Comparison of ENCODE assay signal across 10 cellular contexts in genomic region chr7:32670105-32670504, GRCh38.
A peak's percentile ranks its signal among the peaks of the same experiment; 100 is the strongest.
DNase-seq lines count a peak whose midpoint lies in the region; ATAC-seq, FAIRE-seq and TF ChIP-seq lines count a peak whose summit lies in the region.
"Had no signal": no experiment of that assay in that cellular context is flagged by ENCODE, and none has a peak within 500 bp of the region (broad histone marks: within the 10 kb centered on the region; RNA-seq: fewer than 3 reads in every experiment).

No MANE protein-coding gene starts in this region.

- peak; percentile 89 for FAIRE-seq in H54 (lab: Jason Lieb, UNC)

- peaks cover 28% of the 10 kb centered on the region for H3K4me1 ChIP-seq in Panc1 (ENCODE audit: control insufficient read depth, insufficient read depth, low read length)
- peaks cover 0 to 3% (median 0%) of the 10 kb centered on the region in 4 donors for H3K4me1 ChIP-seq in esophagus muscularis mucosa

- in situ Hi-C loops in Panc1 (cut with HindIII; ENCODE audit: low pct_unique_long_range_greater_than_20kb, low sequenced_read_pairs), result no loop called here

- WGBS in esophagus muscularis mucosa, result 88% methylated on average over 3 of the region's 3 CpGs

- H3K4me3 ChIP-seq in Panc1 (ENCODE audit: low read depth in 2 of 2, low read length in 2 of 2) (peak overlapping the region in 1 of 2 experiments; percentile 17; a peak in 2 of 4 replicates), esophagus muscularis mucosa (no peak overlapping the region)
- H3K4me3 ChIP-seq: SK-N-MC had no signal

- H3K27ac ChIP-seq in Panc1 (ENCODE audit: low read length) (peak overlapping the region; percentile 97), esophagus muscularis mucosa (replicated peaks in 1 of 4) (no peak overlapping the region)

- CTCF ChIA-PET in Panc1 (lab: Charles Lee), result no interaction called here

- no TSS peak for BruUV-seq in Panc1 (replicated peaks; lab: Mats Ljungman, UMichigan)

- H3K27me3 ChIP-seq in Panc1 (ENCODE audit: control insufficient read depth, insufficient read depth, low read length) (no peaks in the 10 kb centered on the region), esophagus muscularis mucosa (no peaks in the 10 kb centered on the region)

- intact Hi-C loops in Panc1 (cut with micrococcal nuclease; ENCODE audit: unreplicated experiment) (no loop called here), esophagus muscularis mucosa (cut with DNase I) (no loop called here)

- H3K9me3 ChIP-seq in Panc1 (ENCODE audit: control insufficient read depth, insufficient read depth, low read depth, low read length), result peaks cover 19% of the 10 kb centered on the region; the same call in 1 of the 2 replicates
- no peaks in the 10 kb centered on the region for H3K9me3 ChIP-seq in esophagus muscularis mucosa

- no peaks in the 10 kb centered on the region for H3K36me3 ChIP-seq in Panc1 (ENCODE audit: control insufficient read depth, insufficient read depth, low read length)
- H3K36me3 ChIP-seq in esophagus muscularis mucosa, result peaks cover 0 to 7% (median 0%) of the 10 kb centered on the region in 4 donors

- TF ChIP-seq CTCF in Panc1 (IDR thresholded peaks at IDR 0.05), result no peak
- TF ChIP-seq CTCF in esophagus muscularis mucosa (IDR thresholded peaks at IDR 0.05), result no peak

- POLR2A ChIA-PET in Panc1 (lab: Charles Lee), result no interaction called here

- peak; percentile 30 for DNase-seq in H54 (ENCODE audit: insufficient read length, low spot score)
- DNase-seq in Panc1 (ENCODE audit: low read depth, low spot score), result peak; percentile 73
- peak; percentile 41 to 50 for DNase-seq in erythroblast (lab: John Stamatoyannopoulos, UW)
- DNase-seq in pulmonary artery endothelial cell (ENCODE audit: low read depth, low spot score), result peak; percentile 44
- no peak for DNase-seq in esophagus muscularis mucosa (ENCODE audit: extremely low spot score)
- no peak for DNase-seq in NCI-H2196 (lab: John Stamatoyannopoulos, UW; ENCODE audit: unreplicated experiment)
- DNase-seq in NCI-H1930 (lab: John Stamatoyannopoulos, UW), result no peak
- DNase-seq: activated naive CD4-positive, alpha-beta T cell treated with Interleukin-2 at 50 U/mL for 16 hours had no signal

- peak; percentile 84 for ATAC-seq in Panc1
- ATAC-seq in HG03280 (IDR thresholded peaks at IDR 0.05; ENCODE audit: unreplicated experiment), result no peak

- no peak for TF ChIP-seq POLR2A in H54 (IDR thresholded peaks at IDR 0.05; ENCODE audit: low read depth, low read length)
- no peak for TF ChIP-seq POLR2A in erythroblast (IDR thresholded peaks at IDR 0.05; ENCODE audit: low read length)
- no peak for TF ChIP-seq POLR2A in esophagus muscularis mucosa (IDR thresholded peaks at IDR 0.05; ENCODE audit: low read depth)

- TF ChIP-seq EP300 in esophagus muscularis mucosa (IDR thresholded peaks at IDR 0.05), result no peak

Comparison
In these comparisons a context has a peak if more than half of its experiments do, and no peak if none do; other contexts are left out.
1. DNase-seq: peak in H54 (single experiment), Panc1 (single experiment), erythroblast (2 of 2) and pulmonary artery endothelial cell (single experiment); none in esophagus muscularis mucosa (single experiment), NCI-H2196 (single experiment) and NCI-H1930 (0 of 2).